In the genomic region with DNA sequence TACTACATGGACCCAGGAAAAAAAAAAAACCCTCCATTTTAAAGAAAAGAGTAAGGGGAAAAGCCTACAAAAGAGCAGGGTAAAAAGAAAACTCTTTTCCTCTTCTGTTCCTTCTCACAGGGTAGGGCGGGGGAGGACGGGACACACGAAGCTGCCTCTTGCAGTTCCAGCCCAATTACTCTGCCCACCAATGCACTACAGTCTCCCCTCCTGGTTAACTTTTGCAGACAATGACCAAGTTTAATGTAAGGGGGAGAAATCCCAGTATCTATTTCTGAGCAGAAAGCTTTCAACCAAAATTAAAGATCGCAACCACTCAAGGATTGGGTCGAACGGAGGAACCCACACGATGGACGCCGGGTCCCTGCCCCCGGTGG, we compare ENCODE assay signal across 8 cellular contexts. TPM values are rescaled to one million over a fixed set of nuclear protein-coding genes. Genes with fewer than 3 reads are reported as not detected.
DNase-seq lines count a peak whose midpoint lies in the region; ATAC-seq and TF ChIP-seq lines count a peak whose summit lies in the region.

No MANE protein-coding gene starts in this region.

- H3K4me3 Mint-ChIP-seq in MCF 10A (ENCODE audit: unreplicated experiment) = peak overlapping the region; percentile 81

- H3K27me3 ChIP-seq in Loucy (ENCODE audit: insufficient read depth, low read length, poor library complexity, severe bottlenecking) (no peaks in the 10 kb centered on the region), mesenchymal stem cell (ENCODE audit: control insufficient read depth in 1 of 2, insufficient read depth in 1 of 2, low read length in 2 of 2) (peaks cover 24 to 25% of the 10 kb centered on the region in 2 experiments)

- POLR2A ChIA-PET in MCF 10A (lab: Yijun Ruan, JAX) = interaction anchor here (0.5 to 3.7 kb wide), 9 partner anchors 10 to 98 kb away, joined by 3 to 46 read pairs (median 6); partner anchors contain the start of genes BRD3OS, RNU6ATAC and WDR5

- H3K9me3 ChIP-seq in Loucy (ENCODE audit: insufficient read depth, low read depth, low read length) (no peaks in the 10 kb centered on the region), mesenchymal stem cell (ENCODE audit: control insufficient read depth, low read length) (peaks cover 3% of the 10 kb centered on the region)

- no TSS peak for BruUV-seq in MCF 10A (replicated peaks; lab: Mats Ljungman, UMichigan)

- H3K4me1 ChIP-seq in Loucy (ENCODE audit: insufficient read depth, low read length, poor library complexity, severe bottlenecking) (peaks cover 23% of the 10 kb centered on the region), mesenchymal stem cell (ENCODE audit: control insufficient read depth, insufficient read depth, low read depth, low read length) (peaks cover 32% of the 10 kb centered on the region)

- no peak overlapping the region for H4K91ac ChIP-seq in mesenchymal stem cell (ENCODE audit: low read length)

- H2BK120ac ChIP-seq in mesenchymal stem cell (ENCODE audit: low read depth, low read length) = no peak overlapping the region

- intact Hi-C loops in MCF 10A (cut with micrococcal nuclease) = no loop called here

- H3K36me3 Mint-ChIP-seq in MCF 10A (ENCODE audit: insufficient read depth, unreplicated experiment) = peaks cover 10% of the 10 kb centered on the region

- H3K4me3 ChIP-seq in Loucy (ENCODE audit: low read length, poor library complexity, severe bottlenecking) = peak overlapping the region; percentile 84
- H3K4me3 ChIP-seq in mesenchymal stem cell (ENCODE audit: insufficient read depth in 1 of 2, low read depth in 1 of 2, low read length in 2 of 2) = peak overlapping the region; percentile 78 to 90

- peak overlapping the region; percentile 74 for H3K27ac Mint-ChIP-seq in MCF 10A (ENCODE audit: low read depth, unreplicated experiment)

- H2AFZ ChIP-seq in Loucy (ENCODE audit: low read length) (no peak overlapping the region), mesenchymal stem cell (ENCODE audit: low read depth, low read length) (no peak overlapping the region)

- H4K8ac ChIP-seq in mesenchymal stem cell (ENCODE audit: low read length) = no peak overlapping the region

- no peak overlapping the region for H2BK12ac ChIP-seq in mesenchymal stem cell (ENCODE audit: low read length in 2 of 2)

- H3K27ac ChIP-seq in mesenchymal stem cell (ENCODE audit: low read length, poor library complexity, severe bottlenecking) = peak overlapping the region; percentile 32

- no peak overlapping the region for H2BK15ac ChIP-seq in mesenchymal stem cell (ENCODE audit: low read depth, poor library complexity, severe bottlenecking)

- no peak overlapping the region for H3K23ac ChIP-seq in mesenchymal stem cell (ENCODE audit: low read length in 2 of 2)

- 0 out of 2 replicates have a peak, but pooled peaks cover 2% of the 10 kb centered on the region for H3F3A ChIP-seq in Loucy (ENCODE audit: low read depth)

- peak overlapping the region; percentile 92 for H3K9ac ChIP-seq in Loucy (ENCODE audit: low read depth, low read length, poor library complexity, severe bottlenecking)
- H3K9ac ChIP-seq in mesenchymal stem cell (ENCODE audit: low read length) = peak overlapping the region; percentile 93

- H2AK5ac ChIP-seq in mesenchymal stem cell (ENCODE audit: low read length, severe bottlenecking) = no peak overlapping the region

- WGBS in mesenchymal stem cell = 4% methylated on average over 10 of the region's 10 CpGs

- no peaks in the 10 kb centered on the region for H3K36me3 ChIP-seq in Loucy (ENCODE audit: insufficient read depth, low read length)
- peaks cover 0 to 28% of the 10 kb centered on the region in 2 experiments for H3K36me3 ChIP-seq in mesenchymal stem cell (ENCODE audit: control insufficient read depth in 1 of 2, insufficient read depth in 2 of 2, low read depth in 1 of 2, low read length in 2 of 2)

- CTCF ChIA-PET in MCF 10A (lab: Yijun Ruan, JAX) = interaction anchor here (0.6 to 0.7 kb wide), 2 partner anchors 218 to 736 kb away, joined by 3 read pairs; no protein-coding TSS in a partner anchor

- peaks cover 10% of the 10 kb centered on the region for H3K79me1 ChIP-seq in mesenchymal stem cell (replicated peaks; ENCODE audit: low read length, poor library complexity, severe bottlenecking)

- peaks cover 19% of the 10 kb centered on the region for H3K27me3 Mint-ChIP-seq in MCF 10A (ENCODE audit: insufficient read depth, unreplicated experiment)

- peaks cover 58% of the 10 kb centered on the region for H3K79me2 ChIP-seq in Loucy (ENCODE audit: insufficient read depth, low read length)

- H3K14ac ChIP-seq in mesenchymal stem cell (ENCODE audit: low read length in 2 of 2) = peak overlapping the region in 1 of 2 experiments; percentile 80

- no peaks in the 10 kb centered on the region for H3K4me1 Mint-ChIP-seq in MCF 10A (ENCODE audit: insufficient read depth, unreplicated experiment)

- H3K4ac ChIP-seq in mesenchymal stem cell (ENCODE audit: low read depth in 1 of 2, low read length in 2 of 2) = peak overlapping the region in 1 of 2 experiments; percentile 95

- no peak overlapping the region for H2BK5ac ChIP-seq in mesenchymal stem cell (ENCODE audit: low read depth, low read length, poor library complexity, severe bottlenecking)

- H3K4me2 ChIP-seq in Loucy (ENCODE audit: low read depth, low read length, poor library complexity, severe bottlenecking) = peak overlapping the region; percentile 85
- H3K4me2 ChIP-seq in mesenchymal stem cell (ENCODE audit: low read length, poor library complexity, severe bottlenecking) = peak overlapping the region; percentile 88

- TF ChIP-seq CTCF in Loucy (conservative IDR thresholded peaks at IDR 0.05; ENCODE audit: low read length) (no peak), MCF 10A (IDR thresholded peaks at IDR 0.05; ENCODE audit: unreplicated experiment) (no peak)

- no peak overlapping the region for H3K18ac ChIP-seq in mesenchymal stem cell (ENCODE audit: low read depth in 1 of 2, low read length in 2 of 2)

- no peaks in the 10 kb centered on the region for H3K9me2 ChIP-seq in Loucy (replicated peaks; ENCODE audit: low read depth, low read length)

- peak; percentile 42 for DNase-seq in ELR (ENCODE audit: low read depth)
- no peak for DNase-seq in MCF 10A (ENCODE audit: unreplicated experiment)
- DNase-seq in mesenchymal stem cell = peak; percentile 47
- no peak for DNase-seq in DMS153 (lab: John Stamatoyannopoulos, UW)
- DNase-seq in NCI-H2171 treated with DMSO at 0.1 percent for 48 hours (lab: John Stamatoyannopoulos, UW) = no peak

- peaks cover 53% of the 10 kb centered on the region for H4K20me1 ChIP-seq in Loucy (ENCODE audit: insufficient read depth, low read length, poor library complexity, severe bottlenecking)

- no peaks in the 10 kb centered on the region for H3K9me3 Mint-ChIP-seq in MCF 10A (ENCODE audit: unreplicated experiment)

- ATAC-seq in GM18909 (IDR thresholded peaks at IDR 0.05; ENCODE audit: poor library complexity, unreplicated experiment) = no peak
- no peak for ATAC-seq in HG03097 (IDR thresholded peaks at IDR 0.05; ENCODE audit: low FRiP score, unreplicated experiment)

RNA-seq across cellular contexts. Expression of gene BRD3, which starts 1.3 kb away (rescaled TPM):
- 25.6 and 26.8 TPM in 2 replicates for total RNA-seq in MCF 10A (2022)
- polyA plus RNA-seq in mesenchymal stem cell (2013, experiment 1 of 2) = 15.9 TPM
- 15.0 TPM for polyA plus RNA-seq in mesenchymal stem cell (2013, experiment 2 of 2)

RNA-seq across cellular contexts. Expression of gene BRD3OS, which starts 41.3 kb away (rescaled TPM):
- 13.3 and 15.2 TPM in 2 replicates for total RNA-seq in MCF 10A (2022)
- 23.6 TPM for polyA plus RNA-seq in mesenchymal stem cell (2013, experiment 1 of 2)
- 26.5 TPM for polyA plus RNA-seq in mesenchymal stem cell (2013, experiment 2 of 2)

Comparison
In these comparisons a context has a peak if more than half of its experiments do, and no peak if none do; other contexts are left out.
1. DNase-seq: peak in ELR (single experiment) and mesenchymal stem cell (single experiment); none in MCF 10A (single experiment), DMS153 (single experiment) and NCI-H2171 treated with DMSO at 0.1 percent for 48 hours (single experiment).